11 cellular contexts compared by ENCODE assay signal in the genomic region with DNA sequence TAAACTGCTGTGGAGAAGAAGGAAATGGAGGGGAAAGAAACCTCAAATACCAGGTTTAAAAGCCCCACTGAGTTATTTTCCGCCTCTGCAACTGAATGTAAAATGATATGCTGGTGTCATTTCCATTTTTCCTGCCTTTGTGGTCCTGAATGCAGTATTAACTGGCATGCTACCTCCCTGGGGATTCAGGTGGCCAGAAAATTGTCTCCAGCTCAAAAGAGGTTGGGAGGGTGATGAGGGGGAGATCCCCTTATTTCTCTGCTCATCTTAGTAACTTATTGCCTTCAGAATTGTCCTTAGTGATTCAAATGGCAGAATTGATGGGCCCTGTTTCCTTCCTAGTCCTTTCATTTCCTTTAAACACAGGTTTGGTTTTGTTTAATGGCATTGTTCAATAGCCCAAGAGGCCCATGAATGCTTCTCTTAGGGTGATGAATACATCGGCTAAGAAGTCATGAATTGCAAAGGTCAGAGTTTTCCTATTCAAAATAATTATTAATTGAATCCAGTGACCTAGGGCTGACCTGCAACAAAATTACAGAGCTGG.
DNase-seq lines count a peak whose midpoint lies in the region; ATAC-seq, FAIRE-seq and TF ChIP-seq lines count a peak whose summit lies in the region.
"Had no signal": no experiment of that assay in that cellular context is flagged by ENCODE, and none has a peak within 500 bp of the region (broad histone marks: within the 10 kb centered on the region; RNA-seq: fewer than 3 reads in every experiment).

No MANE protein-coding gene starts in this region.

- no peak overlapping the region for H3K4me2 ChIP-seq in mesendoderm (ENCODE audit: low read length)

- no peak overlapping the region for H3K9ac ChIP-seq in mesendoderm (ENCODE audit: low read length)

- no peak overlapping the region for H4K8ac ChIP-seq in mesendoderm (ENCODE audit: low read depth, low read length)

- H3K4me1 ChIP-seq in mesendoderm (ENCODE audit: control insufficient read depth, low read depth, low read length) (peaks cover 2% of the 10 kb centered on the region), mucosa of descending colon (ENCODE audit: low read depth) (no peaks in the 10 kb centered on the region)

- no peaks in the 10 kb centered on the region for H3K79me2 ChIP-seq in mesendoderm (ENCODE audit: control insufficient read depth, insufficient read depth, low read length)

- no CpG with 5 or more reads among the region's 2 CpGs for WGBS in mesendoderm (ENCODE audit: extremely low coverage, insufficient coverage, low lambda C conversion rate)

- H3K4me3 ChIP-seq in foreskin fibroblast (ENCODE audit: low read depth in 1 of 2, low read length in 2 of 2) (no peak overlapping the region), mesendoderm (ENCODE audit: low read length) (no peak overlapping the region), mucosa of descending colon (no peak overlapping the region)
- H3K4me3 ChIP-seq: tibial artery had no signal

- no peak overlapping the region for H4K5ac ChIP-seq in mesendoderm (ENCODE audit: low read length)

- H3K79me1 ChIP-seq in mesendoderm (ENCODE audit: low read length), result no peaks in the 10 kb centered on the region

- peak; percentile 79 for FAIRE-seq in GM19239 (lab: Jason Lieb, UNC)

- H2BK15ac ChIP-seq in mesendoderm (replicated peaks; ENCODE audit: low read depth), result no peak overlapping the region

- no peak overlapping the region for H2AK5ac ChIP-seq in mesendoderm (ENCODE audit: low read length)

- H3K4me1 Mint-ChIP-seq in WTC11, result peaks cover 59% of the 10 kb centered on the region
- H3K4me1 Mint-ChIP-seq in activated CD8-positive, alpha-beta T cell treated with anti-CD3 and anti-CD28 coated beads for 36 hours (ENCODE audit: low read depth), result peaks cover 35% of the 10 kb centered on the region

- H2BK120ac ChIP-seq in mesendoderm (ENCODE audit: low read depth, low read length), result no peak overlapping the region

- peak overlapping the region; percentile 90 for H3K27ac Mint-ChIP-seq in WTC11
- no peak overlapping the region for H3K27ac Mint-ChIP-seq in activated CD8-positive, alpha-beta T cell treated with anti-CD3 and anti-CD28 coated beads for 36 hours

- DNase-seq in CD1c-positive myeloid dendritic cell (ENCODE audit: extremely low spot score) (peak; percentile 20), GM19239 (ENCODE audit: insufficient read length, low spot score) (no peak), WTC11 (ENCODE audit: low spot score) (no peak), foreskin fibroblast (no peak), mesendoderm (no peak), mucosa of descending colon (no peak)
- DNase-seq in activated CD8-positive, alpha-beta T cell treated with anti-CD3 and anti-CD28 coated beads for 36 hours, result no peak
- DNase-seq: GF-D8, KBM-7, tibial artery had no signal

- H3K36me3 ChIP-seq in mesendoderm (ENCODE audit: control insufficient read depth, insufficient read depth, low read length) (no peaks in the 10 kb centered on the region), mucosa of descending colon (ENCODE audit: low read depth) (no peaks in the 10 kb centered on the region)
- H3K36me3 ChIP-seq: tibial artery had no signal

- TF ChIP-seq CTCF in WTC11 (IDR thresholded peaks at IDR 0.05), result no peak
- TF ChIP-seq CTCF in foreskin fibroblast (IDR thresholded peaks at IDR 0.05; ENCODE audit: low read depth, low read length), result no peak
- no peak for TF ChIP-seq CTCF in activated CD8-positive, alpha-beta T cell treated with anti-CD3 and anti-CD28 coated beads for 36 hours (IDR thresholded peaks at IDR 0.05)
- no peak for TF ChIP-seq CTCF in mucosa of descending colon (IDR thresholded peaks at IDR 0.05)

- peak overlapping the region; percentile 30 for H3K4me3 Mint-ChIP-seq in WTC11
- H3K4me3 Mint-ChIP-seq in activated CD8-positive, alpha-beta T cell treated with anti-CD3 and anti-CD28 coated beads for 36 hours, result no peak overlapping the region

- H3K56ac ChIP-seq in mesendoderm (ENCODE audit: low read length), result no peak overlapping the region

- intact Hi-C loops in activated CD8-positive, alpha-beta T cell treated with anti-CD3 and anti-CD28 coated beads for 36 hours (cut with micrococcal nuclease), result no loop called here
- intact Hi-C loops in mucosa of descending colon (cut with DNase I, micrococcal nuclease), result no loop called here

- H2BK5ac ChIP-seq in mesendoderm (ENCODE audit: low read length), result no peak overlapping the region

- no peaks in the 10 kb centered on the region for H3K36me3 Mint-ChIP-seq in WTC11
- no peaks in the 10 kb centered on the region for H3K36me3 Mint-ChIP-seq in activated CD8-positive, alpha-beta T cell treated with anti-CD3 and anti-CD28 coated beads for 36 hours (ENCODE audit: low read depth)

- H3K9me3 Mint-ChIP-seq in WTC11, result no peaks in the 10 kb centered on the region
- H3K9me3 Mint-ChIP-seq in activated CD8-positive, alpha-beta T cell treated with anti-CD3 and anti-CD28 coated beads for 36 hours, result no peaks in the 10 kb centered on the region

- no peak overlapping the region for H3K27ac ChIP-seq in mesendoderm (ENCODE audit: low read depth, low read length)
- H3K27ac ChIP-seq: tibial artery had no signal

- no peak overlapping the region for H3K18ac ChIP-seq in mesendoderm (ENCODE audit: low read length)

- H3K23ac ChIP-seq in mesendoderm (ENCODE audit: low read length), result no peak overlapping the region

- H3K4ac ChIP-seq in mesendoderm (ENCODE audit: low read depth, low read length), result no peak overlapping the region

- CTCF ChIA-PET in WTC11 (lab: Charles Lee), result interaction anchor here (1.3 kb wide), 1 partner anchor 39 kb away, joined by 5 read pairs; no protein-coding TSS in a partner anchor
- CTCF ChIA-PET in activated CD8-positive, alpha-beta T cell treated with anti-CD3 and anti-CD28 coated beads for 36 hours (lab: Charles Lee), result interaction anchor here (1.0 to 3.0 kb wide), 2 partner anchors 31 to 369 kb away, joined by 3 to 9 read pairs; no protein-coding TSS in a partner anchor

- H3K9me3 ChIP-seq in mucosa of descending colon, result no peaks in the 10 kb centered on the region
- H3K9me3 ChIP-seq: tibial artery had no signal

- POLR2A ChIA-PET in WTC11 (lab: Charles Lee), result interaction anchor here (0.6 kb wide), 1 partner anchor 12 kb away, joined by 4 read pairs; no protein-coding TSS in a partner anchor
- POLR2A ChIA-PET in activated CD8-positive, alpha-beta T cell treated with anti-CD3 and anti-CD28 coated beads for 36 hours (lab: Charles Lee), result no interaction called here

- no peaks in the 10 kb centered on the region for H3K27me3 ChIP-seq in mesendoderm (ENCODE audit: insufficient read depth, low read length, poor library complexity)
- H3K27me3 ChIP-seq: tibial artery had no signal

- ATAC-seq in HG03097 (IDR thresholded peaks at IDR 0.05; ENCODE audit: low FRiP score, unreplicated experiment), result peak; percentile 31
- peak; percentile 30 for ATAC-seq in WTC11
- no peak for ATAC-seq in activated CD8-positive, alpha-beta T cell treated with anti-CD3 and anti-CD28 coated beads for 36 hours
- ATAC-seq in mucosa of descending colon, result no peak

- no peaks in the 10 kb centered on the region for H3K27me3 Mint-ChIP-seq in WTC11 (ENCODE audit: low read depth)
- H3K27me3 Mint-ChIP-seq in activated CD8-positive, alpha-beta T cell treated with anti-CD3 and anti-CD28 coated beads for 36 hours, result no peaks in the 10 kb centered on the region

TF ChIP-seq in WTC11, 78 proteins besides CTCF, POLR2A, EP300 and RAD21:
- TF ChIP-seq ZNF423 (CRISPR knock-in tag; IDR thresholded peaks at IDR 0.05), result no peak
- no peak for TF ChIP-seq RELA (CRISPR knock-in tag; IDR thresholded peaks at IDR 0.05; ENCODE audit: borderline replicate concordance)
- peak; percentile 67 for TF ChIP-seq ETV6 (CRISPR knock-in tag; IDR thresholded peaks at IDR 0.05)
- TF ChIP-seq JAZF1 (CRISPR knock-in tag; IDR thresholded peaks at IDR 0.05), result no peak
- TF ChIP-seq TEAD1 (CRISPR knock-in tag; IDR thresholded peaks at IDR 0.05), result 0 out of 2 replicates have a peak, but pooled peaks have one; percentile 46

Comparison
In these comparisons a context has a peak if more than half of its experiments do, and no peak if none do; other contexts are left out.
1. ATAC-seq: peak in HG03097 (single experiment) and WTC11 (single experiment); none in activated CD8-positive, alpha-beta T cell treated with anti-CD3 and anti-CD28 coated beads for 36 hours (single experiment) and mucosa of descending colon (single experiment).